ENCODE assay signal across 18 cellular contexts in genomic region chr7:373818-374705, GRCh38.
DNase-seq lines count a peak whose midpoint lies in the region; ATAC-seq, FAIRE-seq and TF ChIP-seq lines count a peak whose summit lies in the region.
"Had no signal": no experiment of that assay in that cellular context is flagged by ENCODE, and none has a peak within 500 bp of the region (broad histone marks: within the 10 kb centered on the region; RNA-seq: fewer than 3 reads in every experiment).

No MANE protein-coding gene starts in this region.

- H3K4me2 ChIP-seq in HepG2 (ENCODE audit: low read depth, low read length), result peak overlapping the region; percentile 87

- intact Hi-C loops in HepG2 (cut with micrococcal nuclease; ENCODE audit: unreplicated experiment), result loop anchor here (2.0 to 10.0 kb wide), 3 partner anchors 31 to 51 kb away; no protein-coding TSS in a partner anchor

- no peak for FAIRE-seq in HepG2 (lab: Jason Lieb, UNC)
- FAIRE-seq: frontal cortex, HTR-8/SVneo had no signal

- TF ChIP-seq RAD21 in HepG2 (CRISPR knock-in tag; IDR thresholded peaks at IDR 0.05), result no peak

- CTCF ChIA-PET in HepG2 (lab: Yijun Ruan, JAX; ENCODE audit: low intra/inter-chr PET ratio, low total read pairs), result no interaction called here

- TF ChIP-seq EP300 in HepG2 (IDR thresholded peaks at IDR 0.05; ENCODE audit: low read depth in 2 of 2, low read length in 2 of 2) (no peak), HepG2 (CRISPR knock-in tag; IDR thresholded peaks at IDR 0.05; ENCODE audit: borderline replicate concordance) (no peak)

- WGBS in HepG2 (ENCODE audit: low lambda C conversion rate), result 83% methylated on average over 19 of the region's 23 CpGs

- ATAC-seq in HepG2, result no peak
- no peak for ATAC-seq in stimulated activated naive CD8-positive, alpha-beta T cell treated with anti-CD3 and anti-CD28 coated beads, Interleukin-15, Interleukin-2, amounts not matched to agents 100 U/mL and 50 U/mL, for 24 hours
- ATAC-seq in HG03442 (IDR thresholded peaks at IDR 0.05; ENCODE audit: unreplicated experiment), result no peak
- ATAC-seq: HCT116; psoas muscle; stimulated activated naive B cell treated with anti-CD40 and anti-IgM and Interleukin-4, amounts not matched to agents 10 μg/mL and 1 μg/mL and 100 μg/mL, for 72 hours had no signal

- no peaks in the 10 kb centered on the region for H3K79me2 ChIP-seq in HepG2 (ENCODE audit: insufficient read depth, low read length)

- H3K9ac ChIP-seq in HepG2 (ENCODE audit: insufficient read depth, low read depth, low read length), result peak overlapping the region; percentile 42; the same call in 1 of the 2 replicates

- DNase-seq in activated naive CD4-positive, alpha-beta T cell treated with Interleukin-2 at 50 U/mL for 16 hours, result peak; percentile 1
- no peak for DNase-seq in activated naive CD4-positive, alpha-beta T cell (lab: John Stamatoyannopoulos, UW)
- peak in 2 of 3 donors; percentile 35 to 45 for DNase-seq in Peyer's patch
- no peak for DNase-seq in HepG2 (ENCODE audit: low spot score)
- peak; percentile 3 for DNase-seq in stimulated activated naive CD8-positive, alpha-beta T cell treated with anti-CD3 and anti-CD28 coated beads, Interleukin-15, Interleukin-2, amounts not matched to agents 100 U/mL and 50 U/mL, for 24 hours
- DNase-seq in cortex of kidney (lab: John Stamatoyannopoulos, UW), result no peak
- DNase-seq in SW 1271 (lab: John Stamatoyannopoulos, UW), result no peak
- DNase-seq: ACHN; activated gamma-delta T cell; NCI-H1436; stimulated activated naive B cell treated with anti-CD40 and anti-IgM and Interleukin-4, amounts not matched to agents 10 μg/mL and 1 μg/mL and 100 μg/mL, for 72 hours had no signal

- no peak overlapping the region for H2AFZ ChIP-seq in HepG2 (ENCODE audit: low read length)

- H4K20me1 ChIP-seq in HepG2 (ENCODE audit: insufficient read depth, low read length), result no peaks in the 10 kb centered on the region

- peaks cover 0 to 42% (median 8%) of the 10 kb centered on the region in 4 donors for H3K4me1 ChIP-seq in Peyer's patch
- H3K4me1 ChIP-seq in HepG2 (ENCODE audit: insufficient read depth, low read length), result peaks cover 67% of the 10 kb centered on the region
- H3K4me1 ChIP-seq: psoas muscle had no signal

- H3K9me3 ChIP-seq in Peyer's patch, result no peaks in the 10 kb centered on the region
- no peaks in the 10 kb centered on the region for H3K9me3 ChIP-seq in HepG2 (ENCODE audit: low read length)
- H3K9me3 ChIP-seq: psoas muscle had no signal

- POLR2A ChIA-PET in HepG2 (lab: Yijun Ruan, JAX), result interaction anchor here (1.2 to 2.0 kb wide), 7 partner anchors 16 to 169 kb away, joined by 4 to 17 read pairs (median 6); no protein-coding TSS in a partner anchor

- no peaks in the 10 kb centered on the region for H3K36me3 ChIP-seq in Peyer's patch
- H3K36me3 ChIP-seq in HepG2 (replicated peaks in 1 of 2; ENCODE audit: control insufficient read depth in 1 of 2, insufficient read depth in 2 of 2, low read length in 2 of 2), result no peaks in the 10 kb centered on the region

- no peak for TF ChIP-seq POLR2A in Peyer's patch (IDR thresholded peaks at IDR 0.05)
- TF ChIP-seq POLR2A in HepG2 (IDR thresholded peaks at IDR 0.05; ENCODE audit: insufficient read depth in 1 of 2, low read depth in 2 of 2, low read length in 2 of 2), result no peak

- H3K4me3 ChIP-seq in Peyer's patch, result no peak overlapping the region
- H3K4me3 ChIP-seq in HepG2 (replicated peaks in 1 of 3; ENCODE audit: insufficient read depth in 1 of 3, low read depth in 2 of 3, low read length in 3 of 3), result peak overlapping the region in 2 of 3 experiments; percentile 41 to 49; a peak in 4 of 6 replicates
- H3K4me3 ChIP-seq: psoas muscle had no signal

- H3K27me3 ChIP-seq in Peyer's patch (no peaks in the 10 kb centered on the region), HepG2 (ENCODE audit: control insufficient read depth in 1 of 2, insufficient read depth in 2 of 2, low read length in 2 of 2) (peaks cover 1 to 8% of the 10 kb centered on the region in 2 experiments; a peak in 2 of 5 replicates)

- BruUV-seq in HepG2 (replicated peaks; lab: Mats Ljungman, UMichigan), result no TSS peak

- in situ Hi-C loops in HepG2 (cut with HindIII; ENCODE audit: extremely low pct_ligation_motif_present, low pct_unique_long_range_greater_than_20kb), result no loop called here

- TF ChIP-seq CTCF in Peyer's patch (IDR thresholded peaks at IDR 0.05), result no peak
- no peak for TF ChIP-seq CTCF in HepG2 (CRISPR knock-in tag; IDR thresholded peaks at IDR 0.05)

- H3K27ac ChIP-seq in Peyer's patch (no peak overlapping the region), HepG2 (ENCODE audit: extremely low read length, insufficient read depth, low read length) (peak overlapping the region; percentile 73)
- H3K27ac ChIP-seq: epithelial cell of prostate, psoas muscle, VCaP had no signal

TF ChIP-seq in HepG2, 621 proteins besides CTCF, POLR2A, EP300 and RAD21:
- TF ChIP-seq ZNF569 (CRISPR knock-in tag; IDR thresholded peaks at IDR 0.05; ENCODE audit: borderline replicate concordance) (no peak), HNRNPK (IDR thresholded peaks at IDR 0.05; ENCODE audit: low read depth, low read length, poor library complexity, severe bottlenecking) (peak; percentile 66)
- TF ChIP-seq, protein P1, sequence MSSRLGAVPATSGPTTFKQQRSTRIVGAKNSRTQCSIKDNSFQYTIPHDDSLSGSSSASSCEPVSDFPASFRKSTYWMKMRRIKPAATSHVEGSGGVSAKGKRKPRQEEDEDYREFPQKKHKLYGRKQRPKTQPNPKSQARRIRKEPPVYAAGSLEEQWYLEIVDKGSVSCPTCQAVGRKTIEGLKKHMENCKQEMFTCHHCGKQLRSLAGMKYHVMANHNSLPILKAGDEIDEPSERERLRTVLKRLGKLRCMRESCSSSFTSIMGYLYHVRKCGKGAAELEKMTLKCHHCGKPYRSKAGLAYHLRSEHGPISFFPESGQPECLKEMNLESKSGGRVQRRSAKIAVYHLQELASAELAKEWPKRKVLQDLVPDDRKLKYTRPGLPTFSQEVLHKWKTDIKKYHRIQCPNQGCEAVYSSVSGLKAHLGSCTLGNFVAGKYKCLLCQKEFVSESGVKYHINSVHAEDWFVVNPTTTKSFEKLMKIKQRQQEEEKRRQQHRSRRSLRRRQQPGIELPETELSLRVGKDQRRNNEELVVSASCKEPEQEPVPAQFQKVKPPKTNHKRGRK (CRISPR knock-in tag; IDR thresholded peaks at IDR 0.05), result peak; percentile 84; the same call in 1 of the 2 replicates

Comparison
In these comparisons a context has a peak if more than half of its experiments do, and no peak if none do; other contexts are left out.
1. DNase-seq: peak in activated naive CD4-positive, alpha-beta T cell treated with Interleukin-2 at 50 U/mL for 16 hours (single experiment), Peyer's patch (2 of 3) and stimulated activated naive CD8-positive, alpha-beta T cell treated with anti-CD3 and anti-CD28 coated beads, Interleukin-15, Interleukin-2, amounts not matched to agents 100 U/mL and 50 U/mL, for 24 hours (single experiment); none in activated naive CD4-positive, alpha-beta T cell (0 of 4), HepG2 (single experiment), cortex of kidney (single experiment) and SW 1271 (0 of 2).
2. H3K4me3 ChIP-seq: peak in HepG2 (2 of 3); none in Peyer's patch (0 of 4).